ENCODE assay signal across 19 cellular contexts in the genomic region with DNA sequence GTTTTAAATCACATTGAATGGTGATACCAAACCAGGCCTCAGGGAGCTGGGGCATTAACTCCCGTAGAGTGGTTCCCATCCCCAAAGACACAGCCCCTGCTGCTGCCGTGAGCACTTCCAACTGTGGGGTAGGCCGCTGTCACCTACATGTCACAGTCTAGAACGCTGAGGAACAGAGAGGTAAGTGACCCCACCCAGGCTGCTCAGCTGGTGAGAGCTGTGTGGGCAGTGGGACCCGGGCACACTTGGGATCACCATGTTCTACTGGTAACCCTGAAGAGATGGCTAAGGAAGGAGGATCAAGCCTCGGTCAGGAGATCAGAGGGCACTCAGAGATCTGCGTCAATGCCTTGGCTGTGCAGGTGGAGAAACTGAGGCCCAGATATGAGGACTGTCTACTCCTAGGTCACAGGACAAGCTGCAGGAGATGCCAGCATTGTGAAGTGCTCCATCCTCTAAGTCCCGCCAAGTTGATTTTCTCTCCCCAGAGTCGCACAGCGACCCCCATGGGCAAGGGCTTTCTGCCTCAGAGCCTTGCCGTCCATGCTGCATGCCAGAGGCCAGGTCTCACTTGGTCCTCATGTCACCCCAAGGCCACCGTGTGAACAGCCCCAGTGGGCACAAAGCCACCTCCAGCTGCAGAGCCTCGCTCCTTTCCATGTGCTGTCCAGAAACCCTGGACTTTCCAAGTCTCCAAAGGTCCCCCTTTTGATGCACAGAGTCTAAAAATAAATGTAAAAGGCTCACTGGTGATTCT.
DNase-seq lines count a peak whose midpoint lies in the region; ATAC-seq, FAIRE-seq and TF ChIP-seq lines count a peak whose summit lies in the region.
"Had no signal": no experiment of that assay in that cellular context is flagged by ENCODE, and none has a peak within 500 bp of the region (broad histone marks: within the 10 kb centered on the region; RNA-seq: fewer than 3 reads in every experiment).

No MANE protein-coding gene starts in this region.

- H3K9me3 ChIP-seq in kidney (ENCODE audit: control insufficient read depth in 1 of 2, low read length in 2 of 2): no peaks in the 10 kb centered on the region
- H3K9me3 ChIP-seq: A549, Caco-2 had no signal

- TF ChIP-seq CTCF in kidney (IDR thresholded peaks at IDR 0.05; ENCODE audit: borderline replicate concordance, extremely low read depth, insufficient read depth): no peak

- H3K4me3 Mint-ChIP-seq in activated CD4-positive, alpha-beta T cell treated with anti-CD3 and anti-CD28 coated beads, Interleukin-2, amount 10 ng/mL, durations not matched to agents 24 days and 14 days: no peak overlapping the region
- H3K4me3 Mint-ChIP-seq: CD4-positive, alpha-beta T cell; GM23338 had no signal

- intact Hi-C loops in activated CD4-positive, alpha-beta T cell treated with anti-CD3 and anti-CD28 coated beads, Interleukin-2, amount 10 ng/mL, durations not matched to agents 24 days and 14 days (cut with micrococcal nuclease): no loop called here
- intact Hi-C loops in cardiac septum (cut with DNase I): no loop called here
- intact Hi-C loops in Right ventricle myocardium inferior (cut with DNase I): no loop called here
- intact Hi-C loops in kidney (cut with DNase I): no loop called here

- no peak for FAIRE-seq in kidney (lab: Jason Lieb, UNC)
- FAIRE-seq: A549, D721Med, G401.6, GM12891, H54 had no signal

- ATAC-seq in Right ventricle myocardium inferior: no peak
- no peak for ATAC-seq in GM18517 (IDR thresholded peaks at IDR 0.05; ENCODE audit: unreplicated experiment)
- no peak for ATAC-seq in GM21576 (IDR thresholded peaks at IDR 0.05; ENCODE audit: unreplicated experiment)
- ATAC-seq: A549, GM23338 had no signal

- H3K36me3 Mint-ChIP-seq in activated CD4-positive, alpha-beta T cell treated with anti-CD3 and anti-CD28 coated beads, Interleukin-2, amount 10 ng/mL, durations not matched to agents 24 days and 14 days (ENCODE audit: low read depth): no peaks in the 10 kb centered on the region

- DNase-seq in activated CD4-positive, alpha-beta T cell treated with anti-CD3 and anti-CD28 coated beads, Interleukin-2, amount 10 ng/mL, durations not matched to agents 24 days and 14 days: peak; percentile 45
- no peak for DNase-seq in activated CD4-positive, alpha-beta T cell treated with anti-CD3 and anti-CD28 coated beads, Interleukin-2, amount 50 U/mL, for 1 hour
- DNase-seq in cardiac septum (ENCODE audit: low spot score): peak; percentile 43
- no peak for DNase-seq in Right ventricle myocardium inferior (ENCODE audit: missing footprints)
- DNase-seq in kidney: peak; percentile 59
- DNase-seq: AML-193; Caco-2; CD4-positive, alpha-beta T cell; HCEC 1CT had no signal

- H3K27ac ChIP-seq in kidney (ENCODE audit: low read depth in 2 of 2, low read length in 2 of 2): no peak overlapping the region
- H3K27ac ChIP-seq: 22Rv1, A549, C4-2B had no signal

- no peaks in the 10 kb centered on the region for H3K4me1 ChIP-seq in kidney (ENCODE audit: control insufficient read depth in 1 of 2, insufficient read depth in 1 of 2, low read depth in 1 of 2, low read length in 2 of 2)
- H3K4me1 ChIP-seq: A549, Caco-2 had no signal

- no peaks in the 10 kb centered on the region for H3K4me1 Mint-ChIP-seq in activated CD4-positive, alpha-beta T cell treated with anti-CD3 and anti-CD28 coated beads, Interleukin-2, amount 10 ng/mL, durations not matched to agents 24 days and 14 days
- H3K4me1 Mint-ChIP-seq: GM23338 had no signal

- H3K27me3 Mint-ChIP-seq in activated CD4-positive, alpha-beta T cell treated with anti-CD3 and anti-CD28 coated beads, Interleukin-2, amount 10 ng/mL, durations not matched to agents 24 days and 14 days: peaks cover 31% of the 10 kb centered on the region

- no peak overlapping the region for H3K9ac ChIP-seq in kidney (ENCODE audit: low read length in 2 of 2)

- no peaks in the 10 kb centered on the region for H3K36me3 ChIP-seq in kidney (ENCODE audit: control insufficient read depth in 1 of 2, insufficient read depth in 2 of 2, low read length in 2 of 2)

- H3K9me3 Mint-ChIP-seq in activated CD4-positive, alpha-beta T cell treated with anti-CD3 and anti-CD28 coated beads, Interleukin-2, amount 10 ng/mL, durations not matched to agents 24 days and 14 days: peaks cover 9% of the 10 kb centered on the region
- H3K9me3 Mint-ChIP-seq: CD4-positive, alpha-beta T cell; GM23338 had no signal

- H3K27ac Mint-ChIP-seq in activated CD4-positive, alpha-beta T cell treated with anti-CD3 and anti-CD28 coated beads, Interleukin-2, amount 10 ng/mL, durations not matched to agents 24 days and 14 days: no peak overlapping the region
- H3K27ac Mint-ChIP-seq: CD4-positive, alpha-beta T cell; GM23338 had no signal

- H3K4me3 ChIP-seq in kidney (ENCODE audit: low read length in 2 of 2): no peak overlapping the region
- H3K4me3 ChIP-seq: A549, GM23338 had no signal

Comparison
In these comparisons a context has a peak if more than half of its experiments do, and no peak if none do; other contexts are left out.
1. DNase-seq: peak in activated CD4-positive, alpha-beta T cell treated with anti-CD3 and anti-CD28 coated beads, Interleukin-2, amount 10 ng/mL, durations not matched to agents 24 days and 14 days (single experiment), cardiac septum (single experiment) and kidney (single experiment); none in activated CD4-positive, alpha-beta T cell treated with anti-CD3 and anti-CD28 coated beads, Interleukin-2, amount 50 U/mL, for 1 hour (single experiment) and Right ventricle myocardium inferior (single experiment).